In genomic region chr1:51636765-51637522, GRCh38 we compare ENCODE assay signal across 14 cellular contexts. TPM values are rescaled to one million over a fixed set of nuclear protein-coding genes. Genes with fewer than 3 reads are reported as not detected.
A peak's percentile ranks its signal among the peaks of the same experiment; 100 is the strongest.
DNase-seq lines count a peak whose midpoint lies in the region; ATAC-seq and TF ChIP-seq lines count a peak whose summit lies in the region.
"Had no signal": no experiment of that assay in that cellular context is flagged by ENCODE, and none has a peak within 500 bp of the region (broad histone marks: within the 10 kb centered on the region; RNA-seq: fewer than 3 reads in every experiment).

No MANE protein-coding gene starts in this region.

- H3K36me3 Mint-ChIP-seq in stimulated activated memory B cell treated with anti-CD40 and anti-IgM and Interleukin-4, amounts not matched to agents 10 μg/mL and 1 μg/mL and 100 μg/mL, for 72 hours = peaks cover 11% of the 10 kb centered on the region
- H3K36me3 Mint-ChIP-seq: activated CD4-positive, alpha-beta memory T cell treated with anti-CD3 and anti-CD28 coated beads for 36 hours had no signal

- H3K4me3 ChIP-seq in fibroblast of villous mesenchyme (ENCODE audit: low read depth, low read length) = no peak overlapping the region
- H3K4me3 ChIP-seq in skeletal muscle cell (ENCODE audit: low read depth, low read length) = no peak overlapping the region
- H3K4me3 ChIP-seq: cardiac muscle cell, GM23338, lower lobe of right lung, upper lobe of left lung had no signal

- ATAC-seq in SK-N-SH treated with all-trans-retinoic acid at 6 μM for 48 hours (peak; percentile 89), GM21723 (IDR thresholded peaks at IDR 0.05; ENCODE audit: unreplicated experiment) (no peak), HG03159 (IDR thresholded peaks at IDR 0.05; ENCODE audit: unreplicated experiment) (no peak)
- no peak for ATAC-seq in stimulated activated memory B cell treated with anti-CD40 and anti-IgM and Interleukin-4, amounts not matched to agents 10 μg/mL and 1 μg/mL and 100 μg/mL, for 72 hours
- ATAC-seq: GM23338 had no signal

- H3K27ac Mint-ChIP-seq in stimulated activated memory B cell treated with anti-CD40 and anti-IgM and Interleukin-4, amounts not matched to agents 10 μg/mL and 1 μg/mL and 100 μg/mL, for 72 hours = no peak overlapping the region
- H3K27ac Mint-ChIP-seq: activated CD4-positive, alpha-beta memory T cell treated with anti-CD3 and anti-CD28 coated beads for 36 hours; GM23338 had no signal

- no peak overlapping the region for H3K4me3 Mint-ChIP-seq in stimulated activated memory B cell treated with anti-CD40 and anti-IgM and Interleukin-4, amounts not matched to agents 10 μg/mL and 1 μg/mL and 100 μg/mL, for 72 hours
- H3K4me3 Mint-ChIP-seq: activated CD4-positive, alpha-beta memory T cell treated with anti-CD3 and anti-CD28 coated beads for 36 hours; GM23338 had no signal

- DNase-seq in H4 (ENCODE audit: low spot score) (peak; percentile 69), fibroblast of villous mesenchyme (ENCODE audit: low read depth) (peak; percentile 80), skeletal muscle cell (ENCODE audit: low read depth) (peak; percentile 75), DMS53 (lab: John Stamatoyannopoulos, UW) (no peak)
- DNase-seq: activated CD4-positive, alpha-beta memory T cell treated with anti-CD3 and anti-CD28 coated beads for 36 hours; lower lobe of right lung; NK-92 treated with Interleukin-12 subunit alpha and Interleukin-12 subunit beta, amount 100 ng/mL, for 24 hours; upper lobe of left lung had no signal

- H3K4me1 Mint-ChIP-seq in stimulated activated memory B cell treated with anti-CD40 and anti-IgM and Interleukin-4, amounts not matched to agents 10 μg/mL and 1 μg/mL and 100 μg/mL, for 72 hours = peaks cover 16% of the 10 kb centered on the region
- H3K4me1 Mint-ChIP-seq: GM23338 had no signal

- H3K9me3 Mint-ChIP-seq in stimulated activated memory B cell treated with anti-CD40 and anti-IgM and Interleukin-4, amounts not matched to agents 10 μg/mL and 1 μg/mL and 100 μg/mL, for 72 hours = no peaks in the 10 kb centered on the region
- H3K9me3 Mint-ChIP-seq: activated CD4-positive, alpha-beta memory T cell treated with anti-CD3 and anti-CD28 coated beads for 36 hours; GM23338 had no signal

- TF ChIP-seq CTCF in fibroblast of villous mesenchyme (IDR thresholded peaks at IDR 0.05; ENCODE audit: insufficient read depth, low read depth, low read length) = no peak

- H3K27me3 Mint-ChIP-seq in stimulated activated memory B cell treated with anti-CD40 and anti-IgM and Interleukin-4, amounts not matched to agents 10 μg/mL and 1 μg/mL and 100 μg/mL, for 72 hours = no peaks in the 10 kb centered on the region
- H3K27me3 Mint-ChIP-seq: activated CD4-positive, alpha-beta memory T cell treated with anti-CD3 and anti-CD28 coated beads for 36 hours had no signal

TF ChIP-seq in SK-N-SH treated with all-trans-retinoic acid at 6 μM for 48 hours, 23 proteins besides CTCF, POLR2A, EP300 and RAD21:
- TF ChIP-seq ZFP3 (CRISPR knock-in tag; IDR thresholded peaks at IDR 0.05) (0 out of 2 replicates have a peak, but pooled peaks have one; percentile 42), ZFP30 (CRISPR knock-in tag; IDR thresholded peaks at IDR 0.05) (no peak), ZNF8 (CRISPR knock-in tag; IDR thresholded peaks at IDR 0.05) (no peak), ISL1 (CRISPR knock-in tag; IDR thresholded peaks at IDR 0.05) (0 out of 2 replicates have a peak, but pooled peaks have one; percentile 6)

RNA-seq across cellular contexts. Expression of gene OSBPL9, which starts 20.1 kb away (rescaled TPM):
- total RNA-seq in H4 (2014; rRNA removed; shearing (Covaris generic)) = 112 and 259 TPM in 2 replicates
- total RNA-seq in fibroblast of villous mesenchyme = 85.4 and 103 TPM in 2 replicates
